Comparison of ENCODE assay signal across 8 cellular contexts in the genomic region with DNA sequence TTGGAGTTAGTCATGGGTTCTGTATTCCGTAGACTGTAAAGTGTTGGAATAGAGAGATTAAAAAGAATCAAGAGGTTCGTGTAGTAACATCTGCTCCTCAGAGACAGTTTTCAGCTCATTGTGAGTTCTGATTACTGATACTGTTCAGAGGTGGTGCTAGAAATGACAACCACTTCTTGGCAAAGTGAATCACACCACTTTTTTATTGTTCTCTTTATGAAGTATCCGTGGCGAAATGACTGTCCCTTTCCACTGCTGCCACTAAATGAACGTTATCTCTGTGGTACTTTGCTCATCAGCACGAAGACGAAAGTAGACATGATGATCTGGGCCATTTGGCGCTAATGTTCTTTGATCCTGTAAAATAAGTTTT. TPM values are rescaled to one million over a fixed set of nuclear protein-coding genes. Genes with fewer than 3 reads are reported as not detected.
DNase-seq lines count a peak whose midpoint lies in the region; ATAC-seq and TF ChIP-seq lines count a peak whose summit lies in the region.

No MANE protein-coding gene starts in this region.

- 54 to 61% methylated on average over 8 of the region's 8 CpGs for WGBS in ectodermal cell, 2 experiments

- H3F3A ChIP-seq in MM.1S (ENCODE audit: insufficient read depth, low read length): no peaks in the 10 kb centered on the region

- peak overlapping the region; percentile 97; the same call in 1 of the 2 replicates for H2AFZ ChIP-seq in MM.1S (ENCODE audit: low read length)

- TF ChIP-seq CTCF in MM.1S (IDR thresholded peaks at IDR 0.05; ENCODE audit: low read length) (no peak), osteocyte (IDR thresholded peaks at IDR 0.05) (no peak)

- H4K20me1 ChIP-seq in MM.1S (ENCODE audit: insufficient read depth, low read length): no peaks in the 10 kb centered on the region

- H3K9me3 ChIP-seq in MM.1S (replicated peaks; ENCODE audit: insufficient read depth, low read length) (no peaks in the 10 kb centered on the region), ectodermal cell (ENCODE audit: control insufficient read depth, low read length) (peaks cover 2% of the 10 kb centered on the region)

- peaks cover 42% of the 10 kb centered on the region for H3K79me2 ChIP-seq in MM.1S (ENCODE audit: low read length)

- H3K4me1 ChIP-seq in MM.1S (ENCODE audit: low read length) (peaks cover 18% of the 10 kb centered on the region), ectodermal cell (ENCODE audit: control insufficient read depth, insufficient read depth, low read length) (peaks cover 6% of the 10 kb centered on the region)

- H3K27me3 ChIP-seq in MM.1S (replicated peaks; ENCODE audit: insufficient read depth, low read length) (no peaks in the 10 kb centered on the region), ectodermal cell (ENCODE audit: control insufficient read depth, insufficient read depth, low read length, poor library complexity, severe bottlenecking) (no peaks in the 10 kb centered on the region)

- H3K27ac ChIP-seq in MM.1S (ENCODE audit: low read length): no peak overlapping the region
- H3K27ac ChIP-seq in ectodermal cell (ENCODE audit: insufficient read depth, low read depth, low read length, poor library complexity, severe bottlenecking): no peak overlapping the region

- no peaks in the 10 kb centered on the region for H3K9me2 ChIP-seq in MM.1S (replicated peaks; ENCODE audit: insufficient read depth, low read length)

- peaks cover 8% of the 10 kb centered on the region for H3K9me3 Mint-ChIP-seq in osteocyte (ENCODE audit: unreplicated experiment)

- ATAC-seq in HG03280 (IDR thresholded peaks at IDR 0.05; ENCODE audit: unreplicated experiment): no peak

- peak overlapping the region; percentile 89 for H3K27ac Mint-ChIP-seq in osteocyte (ENCODE audit: unreplicated experiment)

- H3K27me3 Mint-ChIP-seq in osteocyte (ENCODE audit: unreplicated experiment): peaks cover 22% of the 10 kb centered on the region

- peaks cover 10% of the 10 kb centered on the region for H3K36me3 Mint-ChIP-seq in osteocyte (ENCODE audit: unreplicated experiment)

- H3K9ac ChIP-seq in MM.1S (ENCODE audit: low read length): peak overlapping the region; percentile 84

- H3K4me1 Mint-ChIP-seq in osteocyte (ENCODE audit: unreplicated experiment): peaks cover 24% of the 10 kb centered on the region

- H3K36me3 ChIP-seq in MM.1S (replicated peaks; ENCODE audit: insufficient read depth, low read length): peaks cover 10% of the 10 kb centered on the region; the same call in 1 of the 2 replicates
- H3K36me3 ChIP-seq in ectodermal cell (ENCODE audit: control insufficient read depth, insufficient read depth, low read length): peaks cover 18% of the 10 kb centered on the region

- H3K4me2 ChIP-seq in MM.1S (ENCODE audit: low read depth, low read length): peak overlapping the region; percentile 88

- peak overlapping the region; percentile 99 for H3K4me3 Mint-ChIP-seq in osteocyte (ENCODE audit: unreplicated experiment)

- H3K4me3 ChIP-seq in MM.1S (ENCODE audit: low read length): peak overlapping the region; percentile 93
- peak overlapping the region; percentile 93 for H3K4me3 ChIP-seq in ectodermal cell (ENCODE audit: insufficient read depth, low read depth, low read length)

- DNase-seq in ELR (ENCODE audit: low read depth) (peak; percentile 34), MM.1S (no peak), osteocyte (ENCODE audit: extremely low spot score, unreplicated experiment) (no peak), NCI-H748 treated with DMSO at 0.1 percent for 48 hours (lab: John Stamatoyannopoulos, UW) (no peak), islet precursor cell (no peak), cerebellar nuclear complex (lab: John Stamatoyannopoulos, UW) (no peak)

RNA-seq across cellular contexts. Expression of gene RPP30, which starts 0.9 kb away (rescaled TPM):
- polyA plus RNA-seq in ectodermal cell (2013, experiment 1 of 4): 69.7 TPM
- polyA plus RNA-seq in ectodermal cell (2013, experiment 2 of 4): 71.0 TPM
- polyA plus RNA-seq in ectodermal cell (2013, experiment 3 of 4): 76.1 TPM
- polyA plus RNA-seq in ectodermal cell (2013, experiment 4 of 4): 77.4 TPM
- total RNA-seq in osteocyte: 31.8 and 32.8 TPM in 2 replicates

RNA-seq across cellular contexts. Expression of gene HTR7, which starts 14.8 kb away (rescaled TPM):
- polyA plus RNA-seq in ectodermal cell (2013, experiment 1 of 4): 0.89 TPM
- 0.53 TPM for polyA plus RNA-seq in ectodermal cell (2013, experiment 2 of 4)
- polyA plus RNA-seq in ectodermal cell (2013, experiment 3 of 4): 0.37 TPM
- 0.28 TPM for polyA plus RNA-seq in ectodermal cell (2013, experiment 4 of 4)
- total RNA-seq in osteocyte: 0.24 and 0.26 TPM in 2 replicates

RNA-seq across cellular contexts. Expression of gene ANKRD1, which starts 48.3 kb away (rescaled TPM):
- 12.1 TPM for polyA plus RNA-seq in ectodermal cell (2013, experiment 1 of 4)
- polyA plus RNA-seq in ectodermal cell (2013, experiment 2 of 4): 7.8 TPM
- polyA plus RNA-seq in ectodermal cell (2013, experiment 3 of 4): 11.9 TPM
- 11.5 TPM for polyA plus RNA-seq in ectodermal cell (2013, experiment 4 of 4)
- total RNA-seq in osteocyte: 4.9 and 5.8 TPM in 2 replicates
